In the genomic region with DNA sequence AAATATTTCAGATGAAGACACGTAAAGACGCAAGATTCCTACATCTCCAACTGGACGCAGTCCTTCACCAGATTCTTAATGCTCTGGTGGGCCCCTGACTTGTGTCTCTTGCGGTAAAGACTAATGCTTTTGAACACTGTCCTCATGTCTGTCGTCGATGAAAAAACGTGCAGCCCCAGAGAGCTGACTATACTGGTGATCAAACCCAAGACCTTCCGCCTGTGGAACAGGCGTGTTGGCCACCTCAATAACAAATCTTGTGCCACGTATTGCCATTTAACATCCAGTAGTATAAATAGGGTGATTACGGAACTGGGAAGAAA, we compare ENCODE assay signal across 8 cellular contexts. TPM values are rescaled to one million over a fixed set of nuclear protein-coding genes. Genes with fewer than 3 reads are reported as not detected.
DNase-seq lines count a peak whose midpoint lies in the region; ATAC-seq and TF ChIP-seq lines count a peak whose summit lies in the region.

No MANE protein-coding gene starts in this region.

- H3K79me2 ChIP-seq in neural cell (replicated peaks; ENCODE audit: insufficient read depth, low read length), result no peaks in the 10 kb centered on the region

- no peak for TF ChIP-seq RAD21 in neural cell (conservative IDR thresholded peaks at IDR 0.05)

- intact Hi-C loops in A673 (cut with micrococcal nuclease; ENCODE audit: unreplicated experiment), result loop anchor here (10.0 kb wide), 1 partner anchor 362 kb away; no protein-coding TSS in a partner anchor

- H3K27me3 ChIP-seq in A673 (replicated peaks; ENCODE audit: insufficient read depth, low read depth, low read length, poor library complexity), result no peaks in the 10 kb centered on the region
- no peaks in the 10 kb centered on the region for H3K27me3 ChIP-seq in neural cell (ENCODE audit: insufficient read depth, low read depth, low read length)

- H3K9me2 ChIP-seq in neural cell (ENCODE audit: insufficient read depth, low read length), result no peaks in the 10 kb centered on the region

- no peak for TF ChIP-seq EP300 in neural cell (conservative IDR thresholded peaks at IDR 0.05; ENCODE audit: poor library complexity, severe bottlenecking)

- no peak overlapping the region for H2AFZ ChIP-seq in neural cell (ENCODE audit: low read depth, low read length)

- no peaks in the 10 kb centered on the region for H4K20me1 ChIP-seq in neural cell (ENCODE audit: insufficient read depth)

- no peaks in the 10 kb centered on the region for H3K36me3 ChIP-seq in A673 (ENCODE audit: insufficient read depth, low read length, poor library complexity, severe bottlenecking)
- H3K36me3 ChIP-seq in neural cell (ENCODE audit: insufficient read depth, low read length), result no peaks in the 10 kb centered on the region

- POLR2A ChIA-PET in A673 (lab: Charles Lee; ENCODE audit: low non-redundant PET), result interaction anchor here (0.6 to 0.7 kb wide), 2 partner anchors 110 to 1218 kb away, joined by 3 to 5 read pairs; no protein-coding TSS in a partner anchor

- no peak overlapping the region for H3K4me2 ChIP-seq in neural cell (ENCODE audit: low read length)

- H3K4me3 ChIP-seq in A673 (ENCODE audit: low read depth, low read length, poor library complexity, severe bottlenecking) (peak overlapping the region; percentile 53), neural cell (ENCODE audit: low read length) (peak overlapping the region; percentile 68)

- BruUV-seq in A673 (replicated peaks; lab: Mats Ljungman, UMichigan), result no TSS peak

- ATAC-seq in GM18870 (IDR thresholded peaks at IDR 0.05; ENCODE audit: unreplicated experiment) (peak; percentile 6), HG03354 (IDR thresholded peaks at IDR 0.05; ENCODE audit: poor library complexity, severe bottlenecking, unreplicated experiment) (no peak)

- TF ChIP-seq CTCF in A673 (conservative IDR thresholded peaks at IDR 0.05; ENCODE audit: low read depth, low read length) (no peak), neural cell (IDR thresholded peaks at IDR 0.05; ENCODE audit: poor library complexity, severe bottlenecking) (no peak)

- CTCF ChIA-PET in A673 (lab: Charles Lee), result interaction anchor here (0.6 kb wide), 1 partner anchor 385 kb away, joined by 7 read pairs; the partner anchor contains the start of gene DTX4

- peaks cover 5% of the 10 kb centered on the region for H3F3A ChIP-seq in neural cell (ENCODE audit: insufficient read depth, low read length, poor library complexity, severe bottlenecking)

- H3K27ac ChIP-seq in A673 (ENCODE audit: low read depth, low read length, poor library complexity, severe bottlenecking) (peak overlapping the region; percentile 58), neural cell (ENCODE audit: low read length) (peak overlapping the region; percentile 3)

- H3K4me1 ChIP-seq in A673 (ENCODE audit: insufficient read depth, low read length, poor library complexity, severe bottlenecking), result peaks cover 9% of the 10 kb centered on the region

- H3K9me3 ChIP-seq in A673 (ENCODE audit: low read depth, low read length, poor library complexity, severe bottlenecking) (no peaks in the 10 kb centered on the region), neural cell (ENCODE audit: low read length) (no peaks in the 10 kb centered on the region)

- no peak overlapping the region for H3K9ac ChIP-seq in neural cell (ENCODE audit: low read length)

- DNase-seq in A673 (ENCODE audit: low spot score) (peak; percentile 78), NCI-H748 (lab: John Stamatoyannopoulos, UW; ENCODE audit: unreplicated experiment) (peak; percentile 80), cerebellar cortex (ENCODE audit: low spot score) (peak; percentile 61), KG1 (lab: John Stamatoyannopoulos, UW) (no peak), germinal center (ENCODE audit: low spot score) (no peak)

TF ChIP-seq in neural cell, 6 proteins besides CTCF, POLR2A, EP300 and RAD21:
- TF ChIP-seq MXI1 (conservative IDR thresholded peaks at IDR 0.05; ENCODE audit: poor library complexity, severe bottlenecking), result no peak
- no peak for TF ChIP-seq TAF1 (IDR thresholded peaks at IDR 0.05; ENCODE audit: low read depth)
- TF ChIP-seq EZH2 (IDR thresholded peaks at IDR 0.05; ENCODE audit: borderline replicate concordance, insufficient read depth, low read length, poor library complexity, severe bottlenecking), result no peak
- no peak for TF ChIP-seq POLR2AphosphoS5 (IDR thresholded peaks at IDR 0.05)
- no peak for TF ChIP-seq REST (IDR thresholded peaks at IDR 0.05; ENCODE audit: borderline replicate concordance)
- no peak for TF ChIP-seq SMC3 (conservative IDR thresholded peaks at IDR 0.05; ENCODE audit: poor library complexity)

RNA-seq across cellular contexts. Expression of gene OR4D9, which starts 45.5 kb away (rescaled TPM):
- total RNA-seq in A673 (2021), result not detected in 2 replicates
- polyA plus RNA-seq in neural cell, result not detected in 2 replicates
- polyA minus RNA-seq in neural cell, result not detected in 2 replicates

RNA-seq across cellular contexts. Expression of gene OR4D11, which starts 53.5 kb away (rescaled TPM):
- total RNA-seq in A673 (2021), result not detected in 2 replicates
- 1.6 TPM in 1 of 2 replicates, not detected in the other for polyA plus RNA-seq in neural cell
- polyA minus RNA-seq in neural cell, result not detected in 2 replicates

RNA-seq across cellular contexts. Expression of gene OSBP, which starts 58.7 kb away (rescaled TPM):
- total RNA-seq in A673 (2021), result 40.7 and 43.2 TPM in 2 replicates
- polyA plus RNA-seq in neural cell, result 24.4 and 25.7 TPM in 2 replicates
- polyA minus RNA-seq in neural cell, result 51.9 and 57.3 TPM in 2 replicates

Comparison
In these comparisons a context has a peak if more than half of its experiments do, and no peak if none do; other contexts are left out.
1. DNase-seq: peak in A673 (single experiment), NCI-H748 (single experiment) and cerebellar cortex (single experiment); none in KG1 (single experiment) and germinal center (single experiment).